ENCODE assay signal across 19 cellular contexts in the genomic region with DNA sequence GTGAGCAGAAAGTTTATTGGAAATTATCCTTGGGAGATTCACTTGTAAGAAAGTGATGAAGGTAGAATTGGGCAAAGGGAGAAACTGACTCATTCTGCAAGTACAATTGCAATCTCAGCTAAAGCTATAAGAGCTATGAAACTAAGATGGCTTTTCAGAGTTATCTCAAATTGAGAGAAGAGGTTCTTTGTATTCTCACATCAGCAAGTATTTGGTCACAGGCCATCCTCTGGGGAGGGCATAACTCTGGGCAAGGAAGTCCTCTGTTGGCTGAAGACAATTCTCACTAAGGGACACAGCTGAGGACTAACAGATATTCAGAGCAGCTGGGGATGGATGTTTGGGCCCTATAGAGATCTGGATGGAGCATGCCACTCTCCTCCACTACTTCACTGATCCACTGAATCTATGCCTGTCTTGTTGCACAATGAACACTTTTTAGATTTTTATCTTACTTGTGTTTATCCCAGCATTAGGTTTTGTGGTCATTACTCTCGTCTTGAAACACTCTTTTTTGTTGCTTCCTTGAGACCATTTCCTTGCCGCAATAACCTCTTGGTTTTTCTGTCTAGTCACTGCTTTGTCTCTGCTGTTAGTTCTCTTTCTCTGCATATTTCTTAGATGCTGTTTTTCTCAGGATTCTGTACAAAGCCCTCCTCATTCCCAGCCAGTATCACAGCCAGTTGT.
DNase-seq lines count a peak whose midpoint lies in the region; ATAC-seq lines count a peak whose summit lies in the region.
"Had no signal": no experiment of that assay in that cellular context is flagged by ENCODE, and none has a peak within 500 bp of the region (broad histone marks: within the 10 kb centered on the region; RNA-seq: fewer than 3 reads in every experiment).

No MANE protein-coding gene starts in this region.

- CTCF ChIA-PET in activated CD4-positive, alpha-beta T cell treated with anti-CD3 and anti-CD28 coated beads for 36 hours (lab: Charles Lee) = interaction anchor here (0.8 kb wide), 1 partner anchor 1350 kb away, joined by 3 read pairs; no protein-coding TSS in a partner anchor
- CTCF ChIA-PET in activated CD4-positive, alpha-beta T cell treated with anti-CD3 and anti-CD28 coated beads, Interleukin-2, amount 10 ng/mL, durations not matched to agents 7 days and 5 days (lab: Charles Lee) = no interaction called here

- POLR2A ChIA-PET in activated CD4-positive, alpha-beta T cell treated with anti-CD3 and anti-CD28 coated beads for 36 hours (lab: Charles Lee) = no interaction called here
- POLR2A ChIA-PET in activated CD4-positive, alpha-beta T cell treated with anti-CD3 and anti-CD28 coated beads, Interleukin-2, amount 10 ng/mL, durations not matched to agents 7 days and 5 days (lab: Charles Lee) = no interaction called here

- H3K36me3 Mint-ChIP-seq in activated CD4-positive, alpha-beta T cell treated with anti-CD3 and anti-CD28 coated beads for 36 hours (ENCODE audit: low read depth) = no peaks in the 10 kb centered on the region
- H3K36me3 Mint-ChIP-seq in activated CD4-positive, alpha-beta T cell treated with anti-CD3 and anti-CD28 coated beads, Interleukin-2, amount 10 ng/mL, durations not matched to agents 7 days and 5 days (ENCODE audit: low read depth) = no peaks in the 10 kb centered on the region
- no peaks in the 10 kb centered on the region for H3K36me3 Mint-ChIP-seq in T-helper 2 cell treated with Interferon-gamma antibody and Interleukin-4, amounts not matched to agents 5 μg/mL and 100 μg/mL, for 36 hours (ENCODE audit: low read depth)
- H3K36me3 Mint-ChIP-seq: CD14-positive monocyte had no signal

- H3K9me3 Mint-ChIP-seq in activated CD4-positive, alpha-beta T cell treated with anti-CD3 and anti-CD28 coated beads for 36 hours (ENCODE audit: low read depth) = no peaks in the 10 kb centered on the region
- peaks cover 7% of the 10 kb centered on the region for H3K9me3 Mint-ChIP-seq in activated CD4-positive, alpha-beta T cell treated with anti-CD3 and anti-CD28 coated beads, Interleukin-2, amount 10 ng/mL, durations not matched to agents 7 days and 5 days
- H3K9me3 Mint-ChIP-seq in T-helper 2 cell treated with Interferon-gamma antibody and Interleukin-4, amounts not matched to agents 5 μg/mL and 100 μg/mL, for 36 hours = no peaks in the 10 kb centered on the region

- peaks cover 2% of the 10 kb centered on the region for H3K27me3 Mint-ChIP-seq in activated CD4-positive, alpha-beta T cell treated with anti-CD3 and anti-CD28 coated beads for 36 hours
- H3K27me3 Mint-ChIP-seq in activated CD4-positive, alpha-beta T cell treated with anti-CD3 and anti-CD28 coated beads, Interleukin-2, amount 10 ng/mL, durations not matched to agents 7 days and 5 days = no peaks in the 10 kb centered on the region
- H3K27me3 Mint-ChIP-seq in T-helper 2 cell treated with Interferon-gamma antibody and Interleukin-4, amounts not matched to agents 5 μg/mL and 100 μg/mL, for 36 hours (ENCODE audit: low read depth) = peaks cover 3% of the 10 kb centered on the region

- no peak for DNase-seq in activated CD4-positive, alpha-beta T cell treated with anti-CD3 and anti-CD28 coated beads for 36 hours
- no peak for DNase-seq in activated CD4-positive, alpha-beta T cell treated with anti-CD3 and anti-CD28 coated beads, Interleukin-2, amount 10 ng/mL, durations not matched to agents 7 days and 5 days
- peak; percentile 7 for DNase-seq in T-helper 2 cell treated with Interferon-gamma antibody and Interleukin-4, amounts not matched to agents 5 μg/mL and 100 μg/mL, for 36 hours (ENCODE audit: low spot score)
- DNase-seq in foreskin melanocyte (peak; percentile 50), superior temporal gyrus (ENCODE audit: extremely low spot score) (peak; percentile 50), retina (no peak)
- DNase-seq: 8988T, Caco-2, DMS79 treated with DMSO at 0.1 percent for 48 hours, GF-D8, H7, Karpas-422, NCI-H1417 treated with DMSO at 0.1 percent for 48 hours, NCI-H2029 treated with DMSO at 0.1 percent for 48 hours, NCI-H510A treated with DMSO at 0.1 percent for 48 hours, SIG-M5 had no signal

- H3K4me1 Mint-ChIP-seq in activated CD4-positive, alpha-beta T cell treated with anti-CD3 and anti-CD28 coated beads for 36 hours = peaks cover 3% of the 10 kb centered on the region
- peaks cover 4% of the 10 kb centered on the region for H3K4me1 Mint-ChIP-seq in activated CD4-positive, alpha-beta T cell treated with anti-CD3 and anti-CD28 coated beads, Interleukin-2, amount 10 ng/mL, durations not matched to agents 7 days and 5 days
- H3K4me1 Mint-ChIP-seq in T-helper 2 cell treated with Interferon-gamma antibody and Interleukin-4, amounts not matched to agents 5 μg/mL and 100 μg/mL, for 36 hours (ENCODE audit: low read depth) = peaks cover 13% of the 10 kb centered on the region

- H3K27ac Mint-ChIP-seq in activated CD4-positive, alpha-beta T cell treated with anti-CD3 and anti-CD28 coated beads for 36 hours = no peak overlapping the region
- no peak overlapping the region for H3K27ac Mint-ChIP-seq in activated CD4-positive, alpha-beta T cell treated with anti-CD3 and anti-CD28 coated beads, Interleukin-2, amount 10 ng/mL, durations not matched to agents 7 days and 5 days
- H3K27ac Mint-ChIP-seq in T-helper 2 cell treated with Interferon-gamma antibody and Interleukin-4, amounts not matched to agents 5 μg/mL and 100 μg/mL, for 36 hours = no peak overlapping the region
- H3K27ac Mint-ChIP-seq: CD14-positive monocyte had no signal

- intact Hi-C loops in activated CD4-positive, alpha-beta T cell treated with anti-CD3 and anti-CD28 coated beads for 36 hours (cut with DNase I, micrococcal nuclease) = no loop called here

- no peak overlapping the region for H3K4me3 Mint-ChIP-seq in activated CD4-positive, alpha-beta T cell treated with anti-CD3 and anti-CD28 coated beads for 36 hours
- H3K4me3 Mint-ChIP-seq in activated CD4-positive, alpha-beta T cell treated with anti-CD3 and anti-CD28 coated beads, Interleukin-2, amount 10 ng/mL, durations not matched to agents 7 days and 5 days = no peak overlapping the region
- H3K4me3 Mint-ChIP-seq in T-helper 2 cell treated with Interferon-gamma antibody and Interleukin-4, amounts not matched to agents 5 μg/mL and 100 μg/mL, for 36 hours = no peak overlapping the region
- H3K4me3 Mint-ChIP-seq: CD14-positive monocyte had no signal

- peak; percentile 33 for ATAC-seq in activated CD4-positive, alpha-beta T cell treated with anti-CD3 and anti-CD28 coated beads for 36 hours
- ATAC-seq in GM19023 (IDR thresholded peaks at IDR 0.05; ENCODE audit: unreplicated experiment) = no peak
- no peak for ATAC-seq in GM21515 (IDR thresholded peaks at IDR 0.05; ENCODE audit: unreplicated experiment)

Comparison
In these comparisons a context has a peak if more than half of its experiments do, and no peak if none do; other contexts are left out.
1. DNase-seq: peak in T-helper 2 cell treated with Interferon-gamma antibody and Interleukin-4, amounts not matched to agents 5 μg/mL and 100 μg/mL, for 36 hours (single experiment), foreskin melanocyte (single experiment) and superior temporal gyrus (single experiment); none in activated CD4-positive, alpha-beta T cell treated with anti-CD3 and anti-CD28 coated beads for 36 hours (single experiment), activated CD4-positive, alpha-beta T cell treated with anti-CD3 and anti-CD28 coated beads, Interleukin-2, amount 10 ng/mL, durations not matched to agents 7 days and 5 days (single experiment) and retina (single experiment).